ENCODE assay signal across 8 cellular contexts in genomic region chr11:86301742-86302091, GRCh38. TPM values are rescaled to one million over a fixed set of nuclear protein-coding genes. Genes with fewer than 3 reads are reported as not detected.
DNase-seq lines count a peak whose midpoint lies in the region; ATAC-seq, FAIRE-seq and TF ChIP-seq lines count a peak whose summit lies in the region.

No MANE protein-coding gene starts in this region.

- DNase-seq in right cardiac atrium (no peak), left ventricle myocardium superior (no peak), kidney (no peak), tibial nerve (ENCODE audit: low spot score in 2 of 2) (no peak), cerebellar nuclear complex (lab: John Stamatoyannopoulos, UW) (no peak)
- no peak for DNase-seq in activated CD4-positive, CD25-positive, alpha-beta regulatory T cell treated with anti-CD3 and anti-CD28 coated beads, Interleukin-2, amount 50 U/mL, for 72 hours

- no peaks in the 10 kb centered on the region for H3K27me3 ChIP-seq in right cardiac atrium (ENCODE audit: control insufficient read depth, insufficient read depth)
- H3K27me3 ChIP-seq in SU-DHL-6 (ENCODE audit: low read length), result no peaks in the 10 kb centered on the region
- no peaks in the 10 kb centered on the region for H3K27me3 ChIP-seq in tibial nerve

- H2AFZ ChIP-seq in SU-DHL-6 (ENCODE audit: low read depth, low read length, severe bottlenecking), result peak overlapping the region; percentile 79

- H3K4me1 ChIP-seq in right cardiac atrium (ENCODE audit: control insufficient read depth, insufficient read depth, low read length) (no peaks in the 10 kb centered on the region), kidney (ENCODE audit: control insufficient read depth in 1 of 2, insufficient read depth in 1 of 2, low read depth in 1 of 2, low read length in 2 of 2) (peaks cover 0 to 6% of the 10 kb centered on the region in 2 donors), tibial nerve (peaks cover 0 to 23% (median 7%) of the 10 kb centered on the region in 4 donors)

- H3K4me3 ChIP-seq in right cardiac atrium (ENCODE audit: low read length), result peak overlapping the region; percentile 91
- H3K4me3 ChIP-seq in SU-DHL-6 (ENCODE audit: insufficient read depth, low read length, poor library complexity, severe bottlenecking), result peak overlapping the region; percentile 76
- peak overlapping the region; percentile 25 to 97 for H3K4me3 ChIP-seq in kidney (ENCODE audit: low read length in 2 of 2)
- H3K4me3 ChIP-seq in tibial nerve, result peak overlapping the region in 2 of 4 donors; percentile 87 to 91

- peaks cover 42% of the 10 kb centered on the region for H3K79me2 ChIP-seq in SU-DHL-6 (ENCODE audit: insufficient read depth, low read length)

- H3K36me3 ChIP-seq in SU-DHL-6 (ENCODE audit: low read length) (peaks cover 9% of the 10 kb centered on the region; the same call in 1 of the 2 replicates), kidney (ENCODE audit: control insufficient read depth in 1 of 2, insufficient read depth in 2 of 2, low read length in 2 of 2) (no peaks in the 10 kb centered on the region), tibial nerve (peaks cover 0 to 3% (median 0%) of the 10 kb centered on the region in 3 donors)

- no peaks in the 10 kb centered on the region for H4K20me1 ChIP-seq in SU-DHL-6 (ENCODE audit: low read depth, low read length)

- TF ChIP-seq EP300 in tibial nerve (IDR thresholded peaks at IDR 0.05), result no peak

- H3K27ac ChIP-seq in right cardiac atrium (ENCODE audit: low read length), result no peak overlapping the region
- H3K27ac ChIP-seq in SU-DHL-6 (ENCODE audit: low read depth, low read length), result no peak overlapping the region
- no peak overlapping the region for H3K27ac ChIP-seq in kidney (ENCODE audit: low read depth in 2 of 2, low read length in 2 of 2)
- peak overlapping the region in 2 of 4 donors; percentile 85 to 90 for H3K27ac ChIP-seq in tibial nerve

- H3K9me2 ChIP-seq in SU-DHL-6 (replicated peaks; ENCODE audit: insufficient read depth, low read length), result no peaks in the 10 kb centered on the region

- 3% methylated on average over 6 of the region's 6 CpGs for WGBS in right cardiac atrium
- WGBS in tibial nerve, 2 donors, result 4 to 8% methylated on average over 6 of the region's 6 CpGs

- H3K9ac ChIP-seq in SU-DHL-6 (ENCODE audit: low read length), result peak overlapping the region; percentile 77
- no peak overlapping the region for H3K9ac ChIP-seq in kidney (ENCODE audit: low read length in 2 of 2)

- TF ChIP-seq CTCF in SU-DHL-6 (IDR thresholded peaks at IDR 0.05; ENCODE audit: insufficient read depth, low read length, poor library complexity, severe bottlenecking), result no peak
- TF ChIP-seq CTCF in kidney (IDR thresholded peaks at IDR 0.05; ENCODE audit: borderline replicate concordance, extremely low read depth, insufficient read depth), result no peak
- TF ChIP-seq CTCF in tibial nerve (IDR thresholded peaks at IDR 0.05), result no peak

- intact Hi-C loops in right cardiac atrium (cut with DNase I) (no loop called here), left ventricle myocardium superior (cut with micrococcal nuclease) (no loop called here), kidney (cut with DNase I) (no loop called here)

- no peak for TF ChIP-seq POLR2A in tibial nerve (IDR thresholded peaks at IDR 0.05)

- peak overlapping the region; percentile 89 for H3K4me2 ChIP-seq in SU-DHL-6 (ENCODE audit: low read depth, low read length, poor library complexity, severe bottlenecking)

- ATAC-seq in right cardiac atrium (no peak), left ventricle myocardium superior (no peak)
- no peak for ATAC-seq in activated CD4-positive, CD25-positive, alpha-beta regulatory T cell treated with anti-CD3 and anti-CD28 coated beads, Interleukin-2, amount 50 U/mL, for 24 hours

- H3F3A ChIP-seq in SU-DHL-6 (ENCODE audit: insufficient read depth), result no peaks in the 10 kb centered on the region

- H3K9me3 ChIP-seq in right cardiac atrium (ENCODE audit: control insufficient read depth, low read length) (no peaks in the 10 kb centered on the region), SU-DHL-6 (ENCODE audit: insufficient read depth, low read length) (no peaks in the 10 kb centered on the region), kidney (ENCODE audit: control insufficient read depth in 1 of 2, low read length in 2 of 2) (no peaks in the 10 kb centered on the region), tibial nerve (no peaks in the 10 kb centered on the region)

- no peak for FAIRE-seq in kidney (lab: Jason Lieb, UNC)

RNA-seq across cellular contexts. Expression of gene HIKESHI, which starts 0.3 kb away (rescaled TPM):
- total RNA-seq in right cardiac atrium, result 10 to 100 TPM; 43.7 to 47.7 (median 44.3) TPM
- 54.8 TPM for polyA plus RNA-seq in right cardiac atrium
- 54.1 TPM for total RNA-seq in left ventricle myocardium superior
- total RNA-seq in kidney, result 26.9 TPM
- polyA plus RNA-seq in kidney (ENCODE audit: insufficient read depth, low read depth, low replicate concordance), result 47.0 TPM
- 10 to 100 TPM; 31.2 to 40.6 (median 33.4) TPM for total RNA-seq in tibial nerve

RNA-seq across cellular contexts. Expression of gene EED, which starts 57.2 kb away (rescaled TPM):
- total RNA-seq in right cardiac atrium, result 10 to 100 TPM; 13.0 to 16.9 (median 14.8) TPM
- 13.0 TPM for polyA plus RNA-seq in right cardiac atrium
- total RNA-seq in left ventricle myocardium superior, result 14.5 TPM
- 21.1 TPM for total RNA-seq in kidney
- 14.9 TPM for polyA plus RNA-seq in kidney (ENCODE audit: insufficient read depth, low read depth, low replicate concordance)
- 10 to 100 TPM; 13.3 to 18.4 (median 16.7) TPM for total RNA-seq in tibial nerve
